Comparison of ENCODE assay signal across 2 cellular contexts in the genomic region with DNA sequence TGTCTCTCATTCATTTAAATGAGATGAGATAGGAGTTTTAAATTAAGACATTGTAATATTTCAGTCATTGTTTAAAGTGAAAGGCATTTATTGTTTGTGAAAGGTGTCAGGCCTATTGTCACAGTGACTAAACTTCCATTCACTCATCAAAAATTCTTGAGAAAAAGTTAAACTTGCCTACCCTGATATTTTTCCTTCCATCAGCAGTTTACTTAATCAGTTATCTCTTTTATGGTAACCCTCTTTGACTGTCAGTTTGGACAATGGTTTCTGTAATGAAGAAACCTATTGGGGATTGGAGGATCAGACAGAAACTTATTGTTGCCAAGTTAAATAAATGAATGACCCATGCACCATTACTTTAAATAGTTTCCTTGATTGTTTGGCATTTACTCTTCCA.
TF ChIP-seq lines count a peak whose summit lies in the region.

No MANE protein-coding gene starts in this region.

TF ChIP-seq in IMR-90, 13 proteins besides CTCF, POLR2A, EP300 and RAD21 (continued from another document):
- TF ChIP-seq, protein P1, sequence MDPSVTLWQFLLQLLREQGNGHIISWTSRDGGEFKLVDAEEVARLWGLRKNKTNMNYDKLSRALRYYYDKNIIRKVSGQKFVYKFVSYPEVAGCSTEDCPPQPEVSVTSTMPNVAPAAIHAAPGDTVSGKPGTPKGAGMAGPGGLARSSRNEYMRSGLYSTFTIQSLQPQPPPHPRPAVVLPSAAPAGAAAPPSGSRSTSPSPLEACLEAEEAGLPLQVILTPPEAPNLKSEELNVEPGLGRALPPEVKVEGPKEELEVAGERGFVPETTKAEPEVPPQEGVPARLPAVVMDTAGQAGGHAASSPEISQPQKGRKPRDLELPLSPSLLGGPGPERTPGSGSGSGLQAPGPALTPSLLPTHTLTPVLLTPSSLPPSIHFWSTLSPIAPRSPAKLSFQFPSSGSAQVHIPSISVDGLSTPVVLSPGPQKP (IDR thresholded peaks at IDR 0.05; ENCODE audit: borderline replicate concordance, low read depth, low read length), result no peak
TF ChIP-seq in IMR-90: peak in this region for 1.

TF ChIP-seq in HepG2, 621 proteins besides CTCF, POLR2A, EP300 and RAD21 (continued from another document):
- TF ChIP-seq, protein P2, sequence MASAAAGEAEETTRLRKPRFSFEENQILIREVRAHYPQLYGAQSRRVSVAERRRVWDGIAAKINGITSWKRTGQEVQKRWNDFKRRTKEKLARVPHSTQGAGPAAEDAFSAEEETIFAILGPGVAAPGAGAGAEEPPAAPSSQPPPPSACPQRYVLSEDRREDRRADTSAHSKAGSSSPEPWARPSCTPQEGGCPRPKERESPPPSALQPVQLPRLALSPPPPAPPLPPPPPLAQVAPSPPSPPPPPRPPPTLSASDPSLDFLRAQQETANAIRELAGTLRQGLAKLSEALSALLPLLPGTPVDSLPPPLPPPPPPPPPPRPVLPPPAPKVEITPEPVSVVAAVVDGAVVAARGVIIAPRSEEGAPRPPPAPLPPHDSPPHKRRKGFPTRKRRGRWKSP (CRISPR knock-in tag; IDR thresholded peaks at IDR 0.05), result no peak
- TF ChIP-seq MAFF (IDR thresholded peaks at IDR 0.05; ENCODE audit: low read depth, low read length), result peak; percentile 75
- no peak for TF ChIP-seq NAIF1 (CRISPR knock-in tag; IDR thresholded peaks at IDR 0.05; ENCODE audit: borderline replicate concordance)
